1 cellular context compared by ENCODE assay signal in genomic region chr1:3230553-3230952, GRCh38.
TF ChIP-seq lines count a peak whose summit lies in the region.

No MANE protein-coding gene starts in this region.

TF ChIP-seq in GM23338, 12 proteins besides CTCF, POLR2A, EP300 and RAD21 (continued from another document):
- TF ChIP-seq ZNF462 (CRISPR knock-in tag; IDR thresholded peaks at IDR 0.05) (no peak), CREB1 (CRISPR knock-in tag; IDR thresholded peaks at IDR 0.05; ENCODE audit: low read depth) (no peak), POLR2AphosphoS5 (IDR thresholded peaks at IDR 0.05; ENCODE audit: low read depth) (no peak), EZH2 (IDR thresholded peaks at IDR 0.05; ENCODE audit: low read depth, unreplicated experiment) (no peak), ZNF114 (CRISPR knock-in tag; IDR thresholded peaks at IDR 0.05) (no peak), ETS1 (IDR thresholded peaks at IDR 0.05) (no peak)
